ENCODE assay signal across 8 cellular contexts in genomic region chr14:89701079-89702043, GRCh38.
DNase-seq lines count a peak whose midpoint lies in the region; ATAC-seq, FAIRE-seq and TF ChIP-seq lines count a peak whose summit lies in the region.

No MANE protein-coding gene starts in this region.

- no peak; a peak in 1 of 5 replicates for TF ChIP-seq EP300 in A549 (IDR thresholded peaks at IDR 0.05)

- peaks cover 6% of the 10 kb centered on the region for H3K4me1 ChIP-seq in A549

- no peaks in the 10 kb centered on the region for H3K27me3 Mint-ChIP-seq in activated CD8-positive, alpha-beta T cell treated with anti-CD3 and anti-CD28 coated beads, Interleukin-2, amount 10 ng/mL, durations not matched to agents 7 days and 5 days (ENCODE audit: low read depth)

- DNase-seq in A549 (ENCODE audit: low read depth in 1 of 2, low spot score in 1 of 2) = peak; percentile 52 to 59
- peak; percentile 62 for DNase-seq in NCI-H524 treated with DMSO at 0.1 percent for 48 hours (lab: John Stamatoyannopoulos, UW)
- DNase-seq in activated CD8-positive, alpha-beta T cell treated with anti-CD3 and anti-CD28 coated beads, Interleukin-2, amount 10 ng/mL, durations not matched to agents 7 days and 5 days = peak; percentile 86
- DNase-seq in effector CD8-positive, alpha-beta T cell (lab: John Stamatoyannopoulos, UW) = peak; percentile 69
- DNase-seq in medulla oblongata (ENCODE audit: extremely low spot score) = peak; percentile 79
- DNase-seq in stimulated activated CD4-positive, alpha-beta T cell treated with anti-CD3 and anti-CD28 coated beads, TNF-alpha, amount 100 ng/mL, for 48 hours (ENCODE audit: low read depth in 3 of 3) = peak; percentile 71 to 83 (median 76)

- H3K36me3 Mint-ChIP-seq in activated CD8-positive, alpha-beta T cell treated with anti-CD3 and anti-CD28 coated beads, Interleukin-2, amount 10 ng/mL, durations not matched to agents 7 days and 5 days (ENCODE audit: low read depth) = peaks cover 20% of the 10 kb centered on the region

- H3K4me1 Mint-ChIP-seq in activated CD8-positive, alpha-beta T cell treated with anti-CD3 and anti-CD28 coated beads, Interleukin-2, amount 10 ng/mL, durations not matched to agents 7 days and 5 days (ENCODE audit: low read depth) = peaks cover 51% of the 10 kb centered on the region

- peak overlapping the region; percentile 51 for H3K4me3 ChIP-seq in A549

- peak overlapping the region; percentile 70 for H3K27ac Mint-ChIP-seq in activated CD8-positive, alpha-beta T cell treated with anti-CD3 and anti-CD28 coated beads, Interleukin-2, amount 10 ng/mL, durations not matched to agents 7 days and 5 days

- peaks cover 9% of the 10 kb centered on the region; the same call in 2 of the 3 replicates for H3K9me3 ChIP-seq in A549

- no peak for FAIRE-seq in A549 (lab: Jason Lieb, UNC)

- peak overlapping the region; percentile 77 to 84 for H3K27ac ChIP-seq in A549

- ATAC-seq in A549 = peak; percentile 83 to 88
- peak; percentile 93 for ATAC-seq in GM18868 (IDR thresholded peaks at IDR 0.05; ENCODE audit: unreplicated experiment)
- peak; percentile 83 for ATAC-seq in HG03196 (IDR thresholded peaks at IDR 0.05; ENCODE audit: unreplicated experiment)
- ATAC-seq in activated CD8-positive, alpha-beta T cell treated with anti-CD3 and anti-CD28 coated beads, Interleukin-2, amount 10 ng/mL, durations not matched to agents 7 days and 5 days = peak; percentile 92

- WGBS in A549 (ENCODE audit: missing lambda C conversion rate) = 24% methylated on average over 36 of the region's 85 CpGs

- H3K9me3 Mint-ChIP-seq in activated CD8-positive, alpha-beta T cell treated with anti-CD3 and anti-CD28 coated beads, Interleukin-2, amount 10 ng/mL, durations not matched to agents 7 days and 5 days (ENCODE audit: insufficient read depth) = peaks cover 12% of the 10 kb centered on the region

- POLR2A ChIA-PET in A549 (lab: Yijun Ruan, JAX) = no interaction called here
- POLR2A ChIA-PET in activated CD8-positive, alpha-beta T cell treated with anti-CD3 and anti-CD28 coated beads, Interleukin-2, amount 10 ng/mL, durations not matched to agents 7 days and 5 days (lab: Charles Lee) = interaction anchor here (1.1 to 1.4 kb wide), 2 partner anchors 60 to 84 kb away, joined by 5 read pairs; no protein-coding TSS in a partner anchor

- H3K4me2 ChIP-seq in A549 = peak overlapping the region; percentile 94

- CTCF ChIA-PET in A549 (lab: Yijun Ruan, JAX) = interaction anchor here (1.0 to 1.1 kb wide), 2 partner anchors 16 to 223 kb away, joined by 3 read pairs; no protein-coding TSS in a partner anchor
- CTCF ChIA-PET in activated CD8-positive, alpha-beta T cell treated with anti-CD3 and anti-CD28 coated beads, Interleukin-2, amount 10 ng/mL, durations not matched to agents 7 days and 5 days (lab: Charles Lee) = interaction anchor here (0.7 to 1.4 kb wide), 3 partner anchors 19 to 61 kb away, joined by 3 to 4 read pairs (median 4); no protein-coding TSS in a partner anchor

- no peak for TF ChIP-seq RAD21 in A549 (conservative IDR thresholded peaks at IDR 0.05 in 1 of 2, IDR thresholded peaks at IDR 0.05 in 1 of 2)

- TF ChIP-seq CTCF in A549 (IDR thresholded peaks at IDR 0.05) = no peak

- H3K4me3 Mint-ChIP-seq in activated CD8-positive, alpha-beta T cell treated with anti-CD3 and anti-CD28 coated beads, Interleukin-2, amount 10 ng/mL, durations not matched to agents 7 days and 5 days = peak overlapping the region; percentile 72

- TF ChIP-seq POLR2A in A549 (IDR thresholded peaks at IDR 0.05; ENCODE audit: low read length) = no peak

TF ChIP-seq in A549, 52 proteins besides CTCF, POLR2A, EP300 and RAD21:
- TF ChIP-seq MYC (IDR thresholded peaks at IDR 0.05; ENCODE audit: borderline replicate concordance, low read length) (peak; percentile 73), FOXS1 (CRISPR knock-in tag; IDR thresholded peaks at IDR 0.05) (no peak), CBX8 (IDR thresholded peaks at IDR 0.05) (0 out of 2 replicates have a peak, but pooled peaks have one; percentile 33), KDM1A (IDR thresholded peaks at IDR 0.05; ENCODE audit: low read depth) (no peak), REST (IDR thresholded peaks at IDR 0.05) (no peak), PHF8 (IDR thresholded peaks at IDR 0.05; ENCODE audit: borderline replicate concordance, low read depth) (peak; percentile 34; the same call in 1 of the 2 replicates), HEYL (CRISPR knock-in tag; IDR thresholded peaks at IDR 0.05) (no peak), CHD4 (IDR thresholded peaks at IDR 0.05; ENCODE audit: borderline replicate concordance) (no peak)
- TF ChIP-seq, protein P1, sequence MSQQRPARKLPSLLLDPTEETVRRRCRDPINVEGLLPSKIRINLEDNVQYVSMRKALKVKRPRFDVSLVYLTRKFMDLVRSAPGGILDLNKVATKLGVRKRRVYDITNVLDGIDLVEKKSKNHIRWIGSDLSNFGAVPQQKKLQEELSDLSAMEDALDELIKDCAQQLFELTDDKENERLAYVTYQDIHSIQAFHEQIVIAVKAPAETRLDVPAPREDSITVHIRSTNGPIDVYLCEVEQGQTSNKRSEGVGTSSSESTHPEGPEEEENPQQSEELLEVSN (IDR thresholded peaks at IDR 0.05; ENCODE audit: borderline replicate concordance, low read depth) = peak; percentile 88
- TF ChIP-seq, protein P2, sequence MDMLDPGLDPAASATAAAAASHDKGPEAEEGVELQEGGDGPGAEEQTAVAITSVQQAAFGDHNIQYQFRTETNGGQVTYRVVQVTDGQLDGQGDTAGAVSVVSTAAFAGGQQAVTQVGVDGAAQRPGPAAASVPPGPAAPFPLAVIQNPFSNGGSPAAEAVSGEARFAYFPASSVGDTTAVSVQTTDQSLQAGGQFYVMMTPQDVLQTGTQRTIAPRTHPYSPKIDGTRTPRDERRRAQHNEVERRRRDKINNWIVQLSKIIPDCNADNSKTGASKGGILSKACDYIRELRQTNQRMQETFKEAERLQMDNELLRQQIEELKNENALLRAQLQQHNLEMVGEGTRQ (IDR thresholded peaks at IDR 0.05) = peak; percentile 50; the same call in 1 of the 2 replicates
- TF ChIP-seq, protein P3, sequence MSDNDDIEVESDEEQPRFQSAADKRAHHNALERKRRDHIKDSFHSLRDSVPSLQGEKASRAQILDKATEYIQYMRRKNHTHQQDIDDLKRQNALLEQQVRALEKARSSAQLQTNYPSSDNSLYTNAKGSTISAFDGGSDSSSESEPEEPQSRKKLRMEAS (IDR thresholded peaks at IDR 0.05) = peak; percentile 94
- TF ChIP-seq, protein P4, sequence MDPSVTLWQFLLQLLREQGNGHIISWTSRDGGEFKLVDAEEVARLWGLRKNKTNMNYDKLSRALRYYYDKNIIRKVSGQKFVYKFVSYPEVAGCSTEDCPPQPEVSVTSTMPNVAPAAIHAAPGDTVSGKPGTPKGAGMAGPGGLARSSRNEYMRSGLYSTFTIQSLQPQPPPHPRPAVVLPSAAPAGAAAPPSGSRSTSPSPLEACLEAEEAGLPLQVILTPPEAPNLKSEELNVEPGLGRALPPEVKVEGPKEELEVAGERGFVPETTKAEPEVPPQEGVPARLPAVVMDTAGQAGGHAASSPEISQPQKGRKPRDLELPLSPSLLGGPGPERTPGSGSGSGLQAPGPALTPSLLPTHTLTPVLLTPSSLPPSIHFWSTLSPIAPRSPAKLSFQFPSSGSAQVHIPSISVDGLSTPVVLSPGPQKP (IDR thresholded peaks at IDR 0.05; ENCODE audit: low read depth, low read length) = no peak

Comparison
In these comparisons a context has a peak if more than half of its experiments do, and no peak if none do; other contexts are left out.
1. Peak in every context shown above with its lines: DNase-seq, ATAC-seq, H3K4me3 ChIP-seq and H3K27ac ChIP-seq.